Comparison of ENCODE assay signal across 9 cellular contexts in the genomic region with DNA sequence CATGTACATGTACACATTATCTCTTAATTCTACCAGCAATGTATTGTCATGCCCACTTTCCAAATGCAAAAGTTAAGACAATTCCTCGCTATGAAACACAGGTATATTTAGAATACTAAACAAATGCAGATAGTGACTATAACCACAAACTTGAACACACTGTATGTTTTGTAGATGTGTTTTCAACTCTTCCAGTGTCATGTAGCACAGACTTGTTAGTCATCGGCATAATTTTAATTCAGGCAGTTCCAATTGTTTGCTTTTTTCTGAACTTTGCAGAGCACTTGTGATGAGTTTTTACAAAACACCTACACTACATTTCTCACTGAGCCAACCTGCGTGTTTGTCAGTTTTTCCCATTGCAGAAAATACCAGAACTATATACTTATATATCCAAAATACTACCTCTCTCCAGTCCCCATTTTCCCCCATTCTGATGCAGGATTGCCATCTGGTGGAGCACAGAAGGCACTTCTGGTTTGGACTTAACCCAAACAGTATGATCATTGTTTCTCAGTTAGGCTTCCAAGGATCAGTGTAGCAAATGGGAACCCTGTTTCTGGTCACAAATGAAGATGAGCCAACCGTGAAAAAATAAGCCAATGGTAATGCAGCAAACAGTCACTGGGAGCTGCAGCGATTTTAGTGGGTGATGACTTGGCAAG.
DNase-seq lines count a peak whose midpoint lies in the region; ATAC-seq and TF ChIP-seq lines count a peak whose summit lies in the region.
"Had no signal": no experiment of that assay in that cellular context is flagged by ENCODE, and none has a peak within 500 bp of the region (broad histone marks: within the 10 kb centered on the region; RNA-seq: fewer than 3 reads in every experiment).

No MANE protein-coding gene starts in this region.

- H3K36me3 ChIP-seq in Caco-2 (ENCODE audit: control insufficient read depth, insufficient read depth, low read length) (no peaks in the 10 kb centered on the region), mammary epithelial cell (ENCODE audit: insufficient read depth, low read length) (no peaks in the 10 kb centered on the region)

- no peak overlapping the region for H3K27ac Mint-ChIP-seq in Caco-2 (ENCODE audit: unreplicated experiment)
- no peak overlapping the region for H3K27ac Mint-ChIP-seq in CD4-positive, alpha-beta T cell

- no peaks in the 10 kb centered on the region for H3K4me1 ChIP-seq in Caco-2
- H3K4me1 ChIP-seq in mammary epithelial cell (ENCODE audit: insufficient read depth, low read length): no peaks in the 10 kb centered on the region

- CTCF ChIA-PET in Caco-2 (lab: Charles Lee): no interaction called here
- CTCF ChIA-PET in mammary epithelial cell (lab: Charles Lee; ENCODE audit: low non-redundant PET): no interaction called here
- CTCF ChIA-PET in CD4-positive, alpha-beta T cell (lab: Charles Lee): no interaction called here

- H3K4me1 Mint-ChIP-seq in Caco-2 (ENCODE audit: low read depth, unreplicated experiment): no peaks in the 10 kb centered on the region
- no peaks in the 10 kb centered on the region for H3K4me1 Mint-ChIP-seq in CD4-positive, alpha-beta T cell (ENCODE audit: low read depth)

- no peaks in the 10 kb centered on the region for H3K9me3 Mint-ChIP-seq in Caco-2 (ENCODE audit: unreplicated experiment)
- no peaks in the 10 kb centered on the region for H3K9me3 Mint-ChIP-seq in CD4-positive, alpha-beta T cell

- intact Hi-C loops in Caco-2 (cut with micrococcal nuclease; ENCODE audit: unreplicated experiment): loop anchor here (1.0 kb wide), 3 partner anchors 140 to 434 kb away; no protein-coding TSS in a partner anchor
- intact Hi-C loops in mammary epithelial cell (cut with micrococcal nuclease): loop anchor here (1.0 kb wide), 1 partner anchor 140 kb away; no protein-coding TSS in a partner anchor
- intact Hi-C loops in CD4-positive, alpha-beta T cell (cut with DNase I, micrococcal nuclease): no loop called here

- 33% methylated on average over 5 of the region's 5 CpGs for WGBS in mammary epithelial cell (ENCODE audit: low coverage, missing lambda C conversion rate)

- BruUV-seq in Caco-2 (replicated peaks; lab: Mats Ljungman, UMichigan): no TSS peak
- BruUV-seq in mammary epithelial cell (replicated peaks; lab: Mats Ljungman, UMichigan): no TSS peak

- H3K9ac ChIP-seq in mammary epithelial cell (ENCODE audit: insufficient read depth, low read length): no peak overlapping the region

- no peaks in the 10 kb centered on the region for H3K79me2 ChIP-seq in mammary epithelial cell (ENCODE audit: insufficient read depth, low read length)

- H3K4me3 ChIP-seq in Caco-2 (ENCODE audit: low read depth, low read length) (no peak overlapping the region), HFF-Myc (replicated peaks; ENCODE audit: low read depth, low read length) (no peak overlapping the region), mammary epithelial cell (replicated peaks in 1 of 3; ENCODE audit: insufficient read depth in 1 of 3, low read depth in 2 of 3, low read length in 3 of 3) (no peak overlapping the region)

- POLR2A ChIA-PET in Caco-2 (lab: Charles Lee): no interaction called here
- POLR2A ChIA-PET in CD4-positive, alpha-beta T cell (lab: Charles Lee): no interaction called here

- H4K20me1 ChIP-seq in mammary epithelial cell (ENCODE audit: insufficient read depth, low read length): no peaks in the 10 kb centered on the region

- H3K27me3 ChIP-seq in Caco-2 (replicated peaks; ENCODE audit: control insufficient read depth, insufficient read depth, low read length) (no peaks in the 10 kb centered on the region), mammary epithelial cell (ENCODE audit: insufficient read depth, low read length) (no peaks in the 10 kb centered on the region)
- H3K27me3 ChIP-seq in CD4-positive, alpha-beta T cell (ENCODE audit: control insufficient read depth, insufficient read depth, low read length): no peaks in the 10 kb centered on the region

- no peak overlapping the region for H2AFZ ChIP-seq in mammary epithelial cell (ENCODE audit: low read depth, low read length)

- ATAC-seq in left lobe of liver (peak; percentile 76), HG02840 (IDR thresholded peaks at IDR 0.05; ENCODE audit: low FRiP score, unreplicated experiment) (no peak)
- ATAC-seq in CD4-positive, alpha-beta T cell (ENCODE audit: poor library complexity): no peak
- ATAC-seq: HCT116 had no signal

- H3K4me3 Mint-ChIP-seq in Caco-2 (ENCODE audit: unreplicated experiment): no peak overlapping the region
- no peak overlapping the region for H3K4me3 Mint-ChIP-seq in CD4-positive, alpha-beta T cell

- H3K36me3 Mint-ChIP-seq in Caco-2 (ENCODE audit: insufficient read depth, unreplicated experiment): no peaks in the 10 kb centered on the region
- no peaks in the 10 kb centered on the region for H3K36me3 Mint-ChIP-seq in CD4-positive, alpha-beta T cell (ENCODE audit: low read depth)

- H3K27me3 Mint-ChIP-seq in Caco-2 (ENCODE audit: insufficient read depth, unreplicated experiment): peaks cover 3% of the 10 kb centered on the region
- no peaks in the 10 kb centered on the region for H3K27me3 Mint-ChIP-seq in CD4-positive, alpha-beta T cell

- H3K9me3 ChIP-seq in Caco-2: no peaks in the 10 kb centered on the region
- H3K9me3 ChIP-seq in mammary epithelial cell (replicated peaks; ENCODE audit: insufficient read depth, low read length): no peaks in the 10 kb centered on the region
- no peaks in the 10 kb centered on the region for H3K9me3 ChIP-seq in CD4-positive, alpha-beta T cell (ENCODE audit: control insufficient read depth, low read length)

- no peak overlapping the region for H3K4me2 ChIP-seq in mammary epithelial cell (ENCODE audit: insufficient read depth, low read depth, low read length)

- TF ChIP-seq CTCF in Caco-2 (IDR thresholded peaks at IDR 0.05; ENCODE audit: insufficient read depth in 1 of 2, low read depth in 1 of 2, low read length in 1 of 2, severe bottlenecking in 1 of 2, unreplicated experiment in 1 of 2) (peak; percentile 53 to 59), HFF-Myc (IDR thresholded peaks at IDR 0.05; ENCODE audit: low read depth, low read length, missing control alignments) (peak; percentile 11), mammary epithelial cell (conservative IDR thresholded peaks at IDR 0.05 in 1 of 2, IDR thresholded peaks at IDR 0.05 in 1 of 2; ENCODE audit: extremely low read depth in 1 of 2, insufficient read depth in 1 of 2, low read depth in 1 of 2, low read length in 2 of 2) (peak; percentile 10 to 48)
- TF ChIP-seq CTCF in CD4-positive, alpha-beta T cell (IDR thresholded peaks at IDR 0.05): no peak

- in situ Hi-C loops in mammary epithelial cell (cut with MboI; ENCODE audit: low sequenced_read_pairs in 2 of 2): no loop called here

- dilution Hi-C loops in mammary epithelial cell (cut with HindIII; ENCODE audit: low sequenced_read_pairs): no loop called here

- DNase-seq in Caco-2 (peak in 1 of 2 experiments; percentile 27), HFF-Myc (ENCODE audit: extremely low read depth, low read depth) (no peak), NCI-H69 (lab: John Stamatoyannopoulos, UW) (peak; percentile 68), mammary epithelial cell (no peak), left lobe of liver (ENCODE audit: low spot score) (no peak), KG1 (lab: John Stamatoyannopoulos, UW) (no peak)
- no peak for DNase-seq in CD4-positive, alpha-beta T cell

- no peak overlapping the region for H3K27ac ChIP-seq in mammary epithelial cell (ENCODE audit: insufficient read depth, low read depth, low read length)
- no peak overlapping the region for H3K27ac ChIP-seq in CD4-positive, alpha-beta T cell (ENCODE audit: low read depth, low read length)

Comparison
In these comparisons a context has a peak if more than half of its experiments do, and no peak if none do; other contexts are left out.
1. intact Hi-C loops: an anchor here in Caco-2 (1.0 kb wide) and mammary epithelial cell (1.0 kb wide); none called in CD4-positive, alpha-beta T cell.